33 cellular contexts compared by ENCODE assay signal in genomic region chr2:227295806-227296205, GRCh38.
"Had no signal": no experiment of that assay in that cellular context is flagged by ENCODE, and none has a peak within 500 bp of the region (broad histone marks: within the 10 kb centered on the region; RNA-seq: fewer than 3 reads in every experiment).

No MANE protein-coding gene starts in this region.

- H3K9me3 ChIP-seq: breast epithelium, esophagus muscularis mucosa, heart left ventricle, pancreas, psoas muscle, sigmoid colon, uterus had no signal

- H3K27me3 ChIP-seq: breast epithelium, esophagus muscularis mucosa, foreskin keratinocyte, heart left ventricle, pancreas, sigmoid colon, uterus had no signal

- H3K4me1 ChIP-seq: breast epithelium, esophagus muscularis mucosa, foreskin keratinocyte, heart left ventricle, psoas muscle, uterus had no signal

- H3K4me3 ChIP-seq: breast epithelium, esophagus muscularis mucosa, heart left ventricle, pancreas, psoas muscle, sigmoid colon, uterus had no signal

- DNase-seq: activated CD4-positive, alpha-beta memory T cell treated with anti-CD3 and anti-CD28 coated beads, Interleukin-2, amount 10 ng/mL, durations not matched to agents 7 days and 5 days; activated CD4-positive, alpha-beta T cell treated with anti-CD3 and anti-CD28 coated beads for 1 hour; activated CD4-positive, alpha-beta T cell treated with anti-CD3 and anti-CD28 coated beads, Interleukin-2, amount 10 ng/mL, durations not matched to agents 7 days and 5 days; activated CD8-positive, alpha-beta memory T cell treated with anti-CD3 and anti-CD28 coated beads, Interleukin-2, amount 50 U/mL, for 48 hours; activated gamma-delta T cell treated with Interleukin-2 at 50 U/mL for 16 hours; activated naive CD4-positive, alpha-beta T cell treated with anti-CD3 and anti-CD28 coated beads, Interleukin-2, amount 50 U/mL, for 16 hours; activated T-cell treated with anti-CD3 and anti-CD28 coated beads, Interleukin-2, amount 50 U/mL, for 24 hours; amygdala; dermis blood vessel endothelial cell; effector CD4-positive, alpha-beta T cell; foreskin keratinocyte; heart left ventricle; hypothalamus; immature natural killer cell; kidney; left colon; mammary epithelial cell; midbrain; naive thymus-derived CD4-positive, alpha-beta T cell; pancreas; psoas muscle; sigmoid colon; small intestine; stimulated activated CD4-positive, alpha-beta T cell treated with anti-CD3 and anti-CD28 coated beads, Interleukin-4, amount 100 ng/mL, for 4 hours; stimulated activated CD8-positive, alpha-beta memory T cell treated with anti-CD3 and anti-CD28 coated beads, Interleukin-4, amount 100 ng/mL, for 48 hours; stimulated activated naive CD8-positive, alpha-beta T cell treated with anti-CD3 and anti-CD28 coated beads, Interleukin-15, amount 100 ng/mL, for 72 hours; substantia nigra; uterus had no signal

- ATAC-seq: foreskin keratinocyte; heart left ventricle; left colon; naive thymus-derived CD4-positive, alpha-beta T cell; pancreas; psoas muscle; stimulated activated memory B cell treated with anti-CD40 and anti-IgM and Interleukin-4, amounts not matched to agents 10 μg/mL and 1 μg/mL and 100 μg/mL, for 72 hours; stimulated activated naive CD8-positive, alpha-beta T cell treated with anti-CD3 and anti-CD28 coated beads, Interleukin-15, amount 100 ng/mL, for 72 hours; WTC11 had no signal

- FAIRE-seq: colon, kidney, pancreas, small intestine had no signal

- H3K36me3 ChIP-seq: breast epithelium, esophagus muscularis mucosa, pancreas, sigmoid colon, uterus had no signal

- H3K27ac ChIP-seq: breast epithelium, esophagus muscularis mucosa, foreskin keratinocyte, heart left ventricle, pancreas, psoas muscle, sigmoid colon, uterus had no signal
